In the genomic region with DNA sequence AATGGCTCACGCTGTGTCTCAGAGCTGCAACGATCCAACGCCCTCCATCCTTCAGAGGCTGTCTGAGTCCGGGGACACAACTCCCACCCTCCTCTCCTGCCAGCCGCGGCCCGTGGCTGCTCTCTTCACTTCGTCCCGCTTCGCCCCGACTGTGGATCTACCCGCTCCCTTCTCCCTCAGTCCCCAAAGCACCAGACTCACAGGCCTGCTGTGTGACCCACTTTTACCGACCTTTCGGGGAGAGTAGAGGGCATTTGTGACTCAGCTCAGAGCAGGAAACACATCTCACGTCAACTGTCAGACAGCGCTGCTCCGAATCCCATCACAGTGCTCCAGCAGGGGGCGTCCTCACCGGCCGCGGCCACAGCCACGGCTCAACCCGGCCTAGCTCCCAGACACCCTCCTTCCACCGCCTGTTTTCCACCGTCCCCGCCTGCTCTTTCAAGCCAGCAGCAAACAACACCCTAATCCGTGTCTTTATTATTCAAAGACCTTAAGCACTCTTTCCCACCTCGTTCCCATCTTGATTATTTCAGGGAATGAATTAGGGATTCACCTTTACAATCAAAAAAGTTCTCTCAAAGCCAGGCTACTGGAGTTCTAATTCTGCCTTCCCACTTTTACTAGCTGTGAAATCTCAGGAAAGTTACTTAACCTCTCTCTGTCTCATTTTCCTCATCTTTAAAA, we compare ENCODE assay signal across 1 cellular context.
TF ChIP-seq lines count a peak whose summit lies in the region.

No MANE protein-coding gene starts in this region.

TF ChIP-seq in WTC11, 78 proteins besides CTCF, POLR2A, EP300 and RAD21 (continued from another document):
- TF ChIP-seq, protein P1, sequence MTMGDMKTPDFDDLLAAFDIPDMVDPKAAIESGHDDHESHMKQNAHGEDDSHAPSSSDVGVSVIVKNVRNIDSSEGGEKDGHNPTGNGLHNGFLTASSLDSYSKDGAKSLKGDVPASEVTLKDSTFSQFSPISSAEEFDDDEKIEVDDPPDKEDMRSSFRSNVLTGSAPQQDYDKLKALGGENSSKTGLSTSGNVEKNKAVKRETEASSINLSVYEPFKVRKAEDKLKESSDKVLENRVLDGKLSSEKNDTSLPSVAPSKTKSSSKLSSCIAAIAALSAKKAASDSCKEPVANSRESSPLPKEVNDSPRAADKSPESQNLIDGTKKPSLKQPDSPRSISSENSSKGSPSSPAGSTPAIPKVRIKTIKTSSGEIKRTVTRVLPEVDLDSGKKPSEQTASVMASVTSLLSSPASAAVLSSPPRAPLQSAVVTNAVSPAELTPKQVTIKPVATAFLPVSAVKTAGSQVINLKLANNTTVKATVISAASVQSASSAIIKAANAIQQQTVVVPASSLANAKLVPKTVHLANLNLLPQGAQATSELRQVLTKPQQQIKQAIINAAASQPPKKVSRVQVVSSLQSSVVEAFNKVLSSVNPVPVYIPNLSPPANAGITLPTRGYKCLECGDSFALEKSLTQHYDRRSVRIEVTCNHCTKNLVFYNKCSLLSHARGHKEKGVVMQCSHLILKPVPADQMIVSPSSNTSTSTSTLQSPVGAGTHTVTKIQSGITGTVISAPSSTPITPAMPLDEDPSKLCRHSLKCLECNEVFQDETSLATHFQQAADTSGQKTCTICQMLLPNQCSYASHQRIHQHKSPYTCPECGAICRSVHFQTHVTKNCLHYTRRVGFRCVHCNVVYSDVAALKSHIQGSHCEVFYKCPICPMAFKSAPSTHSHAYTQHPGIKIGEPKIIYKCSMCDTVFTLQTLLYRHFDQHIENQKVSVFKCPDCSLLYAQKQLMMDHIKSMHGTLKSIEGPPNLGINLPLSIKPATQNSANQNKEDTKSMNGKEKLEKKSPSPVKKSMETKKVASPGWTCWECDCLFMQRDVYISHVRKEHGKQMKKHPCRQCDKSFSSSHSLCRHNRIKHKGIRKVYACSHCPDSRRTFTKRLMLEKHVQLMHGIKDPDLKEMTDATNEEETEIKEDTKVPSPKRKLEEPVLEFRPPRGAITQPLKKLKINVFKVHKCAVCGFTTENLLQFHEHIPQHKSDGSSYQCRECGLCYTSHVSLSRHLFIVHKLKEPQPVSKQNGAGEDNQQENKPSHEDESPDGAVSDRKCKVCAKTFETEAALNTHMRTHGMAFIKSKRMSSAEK (CRISPR knock-in tag; IDR thresholded peaks at IDR 0.05; ENCODE audit: borderline replicate concordance): 0 out of 2 replicates have a peak, but pooled peaks have one; percentile 20
- TF ChIP-seq, protein P2, sequence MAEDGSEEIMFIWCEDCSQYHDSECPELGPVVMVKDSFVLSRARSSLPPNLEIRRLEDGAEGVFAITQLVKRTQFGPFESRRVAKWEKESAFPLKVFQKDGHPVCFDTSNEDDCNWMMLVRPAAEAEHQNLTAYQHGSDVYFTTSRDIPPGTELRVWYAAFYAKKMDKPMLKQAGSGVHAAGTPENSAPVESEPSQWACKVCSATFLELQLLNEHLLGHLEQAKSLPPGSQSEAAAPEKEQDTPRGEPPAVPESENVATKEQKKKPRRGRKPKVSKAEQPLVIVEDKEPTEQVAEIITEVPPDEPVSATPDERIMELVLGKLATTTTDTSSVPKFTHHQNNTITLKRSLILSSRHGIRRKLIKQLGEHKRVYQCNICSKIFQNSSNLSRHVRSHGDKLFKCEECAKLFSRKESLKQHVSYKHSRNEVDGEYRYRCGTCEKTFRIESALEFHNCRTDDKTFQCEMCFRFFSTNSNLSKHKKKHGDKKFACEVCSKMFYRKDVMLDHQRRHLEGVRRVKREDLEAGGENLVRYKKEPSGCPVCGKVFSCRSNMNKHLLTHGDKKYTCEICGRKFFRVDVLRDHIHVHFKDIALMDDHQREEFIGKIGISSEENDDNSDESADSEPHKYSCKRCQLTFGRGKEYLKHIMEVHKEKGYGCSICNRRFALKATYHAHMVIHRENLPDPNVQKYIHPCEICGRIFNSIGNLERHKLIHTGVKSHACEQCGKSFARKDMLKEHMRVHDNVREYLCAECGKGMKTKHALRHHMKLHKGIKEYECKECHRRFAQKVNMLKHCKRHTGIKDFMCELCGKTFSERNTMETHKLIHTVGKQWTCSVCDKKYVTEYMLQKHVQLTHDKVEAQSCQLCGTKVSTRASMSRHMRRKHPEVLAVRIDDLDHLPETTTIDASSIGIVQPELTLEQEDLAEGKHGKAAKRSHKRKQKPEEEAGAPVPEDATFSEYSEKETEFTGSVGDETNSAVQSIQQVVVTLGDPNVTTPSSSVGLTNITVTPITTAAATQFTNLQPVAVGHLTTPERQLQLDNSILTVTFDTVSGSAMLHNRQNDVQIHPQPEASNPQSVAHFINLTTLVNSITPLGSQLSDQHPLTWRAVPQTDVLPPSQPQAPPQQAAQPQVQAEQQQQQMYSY (CRISPR knock-in tag; IDR thresholded peaks at IDR 0.05): 0 out of 2 replicates have a peak, but pooled peaks have one; percentile 44
